ENCODE assay signal across 18 cellular contexts in the genomic region with DNA sequence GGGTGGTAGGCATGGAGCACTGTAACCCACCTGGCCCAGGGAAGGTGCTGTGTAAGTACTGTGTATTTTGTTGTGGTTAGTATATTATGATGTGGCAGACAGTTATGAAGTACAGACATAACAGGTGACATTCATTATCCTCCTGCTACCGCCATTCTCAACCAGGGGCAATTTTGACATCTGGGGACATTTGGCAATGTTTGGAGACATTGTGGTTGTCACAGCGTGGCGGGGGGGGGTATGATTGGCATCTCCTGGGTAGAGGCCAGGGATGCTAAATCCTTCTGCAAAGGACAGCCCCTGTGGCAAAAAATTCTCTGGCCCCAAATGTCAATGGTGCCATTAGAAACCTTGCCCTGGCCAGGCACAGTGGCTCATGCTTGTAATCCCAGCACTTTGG. TPM values are rescaled to one million over a fixed set of nuclear protein-coding genes. Genes with fewer than 3 reads are reported as not detected.
DNase-seq lines count a peak whose midpoint lies in the region; ATAC-seq and TF ChIP-seq lines count a peak whose summit lies in the region.
"Had no signal": no experiment of that assay in that cellular context is flagged by ENCODE, and none has a peak within 500 bp of the region (broad histone marks: within the 10 kb centered on the region; RNA-seq: fewer than 3 reads in every experiment).

No MANE protein-coding gene starts in this region.

- peaks cover 30% of the 10 kb centered on the region for H3K36me3 Mint-ChIP-seq in mesothelial cell of epicardium
- peaks cover 9% of the 10 kb centered on the region for H3K36me3 Mint-ChIP-seq in stimulated activated effector memory CD8-positive, alpha-beta T cell treated with anti-CD3 and anti-CD28 coated beads, Interleukin-12 subunit alpha, Interleukin-12 subunit beta, amount 100 ng/mL, for 72 hours
- H3K36me3 Mint-ChIP-seq in progenitor cell of endocrine pancreas (ENCODE audit: insufficient read depth): peaks cover 24% of the 10 kb centered on the region

- no peak overlapping the region for H2AFZ ChIP-seq in IMR-90 (replicated peaks; ENCODE audit: low read length, poor library complexity)
- H2AFZ ChIP-seq: GM23338 had no signal

- H3K9me3 ChIP-seq in HEK293 (ENCODE audit: control insufficient read depth, insufficient read depth, low read depth, low read length) (no peaks in the 10 kb centered on the region), IMR-90 (ENCODE audit: control insufficient read depth, insufficient read depth, low read length) (no peaks in the 10 kb centered on the region)
- H3K9me3 ChIP-seq: HAP-1, MG63 had no signal

- TF ChIP-seq RAD21 in IMR-90 (IDR thresholded peaks at IDR 0.05; ENCODE audit: low read length): no peak

- ATAC-seq in IMR-90 (ENCODE audit: low read depth) (no peak), HG02852 (IDR thresholded peaks at IDR 0.05; ENCODE audit: unreplicated experiment) (no peak)
- no peak for ATAC-seq in stimulated activated effector memory CD8-positive, alpha-beta T cell treated with anti-CD3 and anti-CD28 coated beads, Interleukin-12 subunit alpha, Interleukin-12 subunit beta, amount 100 ng/mL, for 72 hours
- ATAC-seq: CD8-positive, alpha-beta T cell; GM23338; Right ventricle myocardium inferior had no signal

- H3K4me1 Mint-ChIP-seq in mesothelial cell of epicardium (peaks cover 21% of the 10 kb centered on the region), progenitor cell of endocrine pancreas (ENCODE audit: low read depth) (no peaks in the 10 kb centered on the region)
- H3K4me1 Mint-ChIP-seq in stimulated activated effector memory CD8-positive, alpha-beta T cell treated with anti-CD3 and anti-CD28 coated beads, Interleukin-12 subunit alpha, Interleukin-12 subunit beta, amount 100 ng/mL, for 72 hours: peaks cover 9% of the 10 kb centered on the region
- H3K4me1 Mint-ChIP-seq: GM23338 had no signal

- no CpG with 5 or more reads among the region's 3 CpGs for WGBS in IMR-90 (ENCODE audit: extremely low coverage in 2 of 2, insufficient read length in 1 of 2), 2 experiments

- H3K4me1 ChIP-seq in HEK293 (ENCODE audit: control insufficient read depth, insufficient read depth, low read length) (no peaks in the 10 kb centered on the region), IMR-90 (ENCODE audit: control insufficient read depth, insufficient read depth, low read length) (peaks cover 27% of the 10 kb centered on the region)
- H3K4me1 ChIP-seq: HAP-1 had no signal

- intact Hi-C loops in IMR-90 (cut with micrococcal nuclease): loop anchor here (5.0 to 10.0 kb wide), 2 partner anchors 422 to 475 kb away; no protein-coding TSS in a partner anchor

- peaks cover 26 to 65% of the 10 kb centered on the region in 2 experiments; a peak in 3 of 4 replicates for H3K79me1 ChIP-seq in IMR-90 (ENCODE audit: low read depth in 1 of 2, low read length in 2 of 2)

- H2BK15ac ChIP-seq in IMR-90 (ENCODE audit: low read depth, low read length): 0 out of 3 replicates have a peak overlapping the region, but pooled peaks have one; percentile 11

- peak overlapping the region; percentile 47 for H3K27ac Mint-ChIP-seq in mesothelial cell of epicardium
- H3K27ac Mint-ChIP-seq in stimulated activated effector memory CD8-positive, alpha-beta T cell treated with anti-CD3 and anti-CD28 coated beads, Interleukin-12 subunit alpha, Interleukin-12 subunit beta, amount 100 ng/mL, for 72 hours: peak overlapping the region; percentile 56
- no peak overlapping the region for H3K27ac Mint-ChIP-seq in progenitor cell of endocrine pancreas
- H3K27ac Mint-ChIP-seq: CD8-positive, alpha-beta T cell; GM23338 had no signal

- in situ Hi-C loops in IMR-90 (cut with MboI; ENCODE audit: low sequenced_read_pairs): loop anchor here (10.0 kb wide), 1 partner anchor 475 kb away; no protein-coding TSS in a partner anchor

- no peaks in the 10 kb centered on the region for H4K20me1 ChIP-seq in IMR-90 (ENCODE audit: insufficient read depth, low read length)

- H2AK9ac ChIP-seq in IMR-90 (replicated peaks; ENCODE audit: low read depth, low read length, poor library complexity): peak overlapping the region; percentile 33

- peak overlapping the region; percentile 32; the same call in 1 of the 2 replicates for H2BK20ac ChIP-seq in IMR-90 (ENCODE audit: low read depth, low read length)

- peak overlapping the region; percentile 63 for H2AK5ac ChIP-seq in IMR-90 (ENCODE audit: low read depth, low read length)

- BruUV-seq in IMR-90 (replicated peaks; lab: Mats Ljungman, UMichigan): no TSS peak

- H3K56ac ChIP-seq in IMR-90 (ENCODE audit: extremely low read depth, insufficient read depth, low read length): no peak overlapping the region

- H3K27ac ChIP-seq in HEK293 (ENCODE audit: extremely low read depth, low read depth, low read length): no peak overlapping the region
- no peak overlapping the region for H3K27ac ChIP-seq in IMR-90 (ENCODE audit: insufficient read depth, low read length)

- H2BK5ac ChIP-seq in IMR-90 (ENCODE audit: low read depth, low read length, poor library complexity, severe bottlenecking): no peak overlapping the region

- peaks cover 33% of the 10 kb centered on the region for H3K9me1 ChIP-seq in IMR-90 (ENCODE audit: insufficient read depth, low read length)

- peak overlapping the region; percentile 73; the same call in 1 of the 2 replicates for H3K4ac ChIP-seq in IMR-90 (ENCODE audit: low read depth, low read length)

- H3K4me3 ChIP-seq in HEK293 (ENCODE audit: low read depth, low read length): no peak overlapping the region
- no peak overlapping the region for H3K4me3 ChIP-seq in IMR-90 (ENCODE audit: insufficient read depth, low read depth, low read length)
- H3K4me3 ChIP-seq: GM23338, HAP-1, MG63 had no signal

- CTCF ChIA-PET in HEK293 (lab: Yijun Ruan, JAX) (interaction anchor here (0.9 to 1.1 kb wide), 2 partner anchors 9 to 17 kb away, joined by 3 read pairs; no protein-coding TSS in a partner anchor), IMR-90 (lab: Yijun Ruan, JAX) (no interaction called here)

- H3K14ac ChIP-seq in IMR-90 (replicated peaks; ENCODE audit: low read depth, low read length): no peak overlapping the region

- no peaks in the 10 kb centered on the region for H3K27me3 ChIP-seq in IMR-90 (ENCODE audit: control insufficient read depth, insufficient read depth, low read length)
- H3K27me3 ChIP-seq: MG63 had no signal

- no peak for DNase-seq in IMR-90
- no peak for DNase-seq in mesothelial cell of epicardium (ENCODE audit: low spot score in 2 of 2, unreplicated experiment in 2 of 2)
- no peak for DNase-seq in stimulated activated effector memory CD8-positive, alpha-beta T cell treated with anti-CD3 and anti-CD28 coated beads, Interleukin-12 subunit alpha, Interleukin-12 subunit beta, amount 100 ng/mL, for 72 hours (ENCODE audit: low spot score in 2 of 2)
- no peak for DNase-seq in NK-92 treated with Interleukin-12 subunit alpha and Interleukin-12 subunit beta, amount 100 ng/mL, for 24 hours (lab: John Stamatoyannopoulos, UW)
- DNase-seq in progenitor cell of endocrine pancreas (ENCODE audit: low spot score, unreplicated experiment): no peak
- DNase-seq: CD8-positive, alpha-beta T cell; DND-41; Kasumi-1; MG63; NCI-H1417; NCI-H1694 treated with DMSO at 0.1 percent for 48 hours; NCI-H446 treated with DMSO at 0.1 percent for 48 hours; NCI-H526 treated with DMSO at 0.1 percent for 48 hours had no signal

- peak overlapping the region; percentile 58 for H4K91ac ChIP-seq in IMR-90 (ENCODE audit: insufficient read depth, low read depth, low read length)

- dilution Hi-C loops in IMR-90 (cut with HindIII; ENCODE audit: low sequenced_read_pairs, unreplicated experiment): no loop called here

- no peak for TF ChIP-seq CTCF in HEK293 (tag by site-specific recombination; IDR thresholded peaks at IDR 0.05)
- no peak for TF ChIP-seq CTCF in IMR-90 (conservative IDR thresholded peaks at IDR 0.05; ENCODE audit: low read depth, low read length)
- no peak for TF ChIP-seq CTCF in mesothelial cell of epicardium (IDR thresholded peaks at IDR 0.05; ENCODE audit: unreplicated experiment)
- TF ChIP-seq CTCF in progenitor cell of endocrine pancreas (IDR thresholded peaks at IDR 0.05; ENCODE audit: unreplicated experiment): no peak

- H3K9me3 Mint-ChIP-seq in mesothelial cell of epicardium (no peaks in the 10 kb centered on the region), progenitor cell of endocrine pancreas (ENCODE audit: low read depth) (no peaks in the 10 kb centered on the region)
- no peaks in the 10 kb centered on the region for H3K9me3 Mint-ChIP-seq in stimulated activated effector memory CD8-positive, alpha-beta T cell treated with anti-CD3 and anti-CD28 coated beads, Interleukin-12 subunit alpha, Interleukin-12 subunit beta, amount 100 ng/mL, for 72 hours
- H3K9me3 Mint-ChIP-seq: CD8-positive, alpha-beta T cell; GM23338 had no signal

- POLR2A ChIA-PET in HEK293 (lab: Yijun Ruan, JAX) (no interaction called here), IMR-90 (lab: Charles Lee; ENCODE audit: unreplicated experiment) (no interaction called here)

- peak overlapping the region; percentile 63 for H2BK120ac ChIP-seq in IMR-90 (ENCODE audit: low read depth, low read length)

- no peak overlapping the region for H3K4me2 ChIP-seq in IMR-90 (ENCODE audit: low read depth, low read length)
- H3K4me2 ChIP-seq: GM23338 had no signal

- TF ChIP-seq POLR2A in IMR-90 (IDR thresholded peaks at IDR 0.05; ENCODE audit: low read depth, low read length): no peak

- H3K18ac ChIP-seq in IMR-90 (ENCODE audit: low read depth, low read length): no peak overlapping the region

- no peak overlapping the region for H4K5ac ChIP-seq in IMR-90 (ENCODE audit: low read depth, low read length)

- peak overlapping the region in 1 of 2 experiments; percentile 46; a peak in 1 of 4 replicates for H4K8ac ChIP-seq in IMR-90 (ENCODE audit: low read depth in 2 of 2, low read length in 2 of 2)

- H3K27me3 Mint-ChIP-seq in mesothelial cell of epicardium (ENCODE audit: low read depth) (no peaks in the 10 kb centered on the region), progenitor cell of endocrine pancreas (no peaks in the 10 kb centered on the region)

- H3K4me3 Mint-ChIP-seq in mesothelial cell of epicardium (no peak overlapping the region), progenitor cell of endocrine pancreas (ENCODE audit: low read depth) (no peak overlapping the region)
- no peak overlapping the region for H3K4me3 Mint-ChIP-seq in stimulated activated effector memory CD8-positive, alpha-beta T cell treated with anti-CD3 and anti-CD28 coated beads, Interleukin-12 subunit alpha, Interleukin-12 subunit beta, amount 100 ng/mL, for 72 hours
- H3K4me3 Mint-ChIP-seq: CD8-positive, alpha-beta T cell; GM23338 had no signal

- peaks cover 0 to 24% of the 10 kb centered on the region in 2 experiments; a peak in 2 of 3 replicates for H3K36me3 ChIP-seq in HEK293 (ENCODE audit: control insufficient read depth in 2 of 2, insufficient read depth in 1 of 2, low read length in 2 of 2)
- peaks cover 30% of the 10 kb centered on the region for H3K36me3 ChIP-seq in IMR-90 (ENCODE audit: control insufficient read depth, insufficient read depth, low read length)
- H3K36me3 ChIP-seq: HAP-1 had no signal

- no peak overlapping the region for H3K9ac ChIP-seq in IMR-90 (ENCODE audit: low read depth, low read length)

- no peak overlapping the region for H3K23ac ChIP-seq in IMR-90 (ENCODE audit: low read depth, low read length)

RNA-seq across cellular contexts. Expression of a gene that starts 9.8 kb away (rescaled TPM):
- total RNA-seq in IMR-90 (2012; rRNA removed) (109 and 118 TPM in 2 replicates), mesothelial cell of epicardium (43.0 to 43.9 TPM (median 43.9 TPM) in 3 replicates), progenitor cell of endocrine pancreas (36.1 and 38.4 TPM in 2 replicates)
- polyA plus RNA-seq in IMR-90 (2012; rRNA removed): 134 and 140 TPM in 2 replicates
- polyA plus RNA-seq in IMR-90 (2012; cell fraction: cytosol; rRNA removed): 54.4 and 111 TPM in 2 replicates
- 60.2 and 86.2 TPM in 2 replicates for polyA plus RNA-seq in IMR-90 (2012; cell fraction: nucleus; rRNA removed; ENCODE audit: low replicate concordance)

RNA-seq across cellular contexts. Expression of a gene that starts 34.1 kb away (rescaled TPM):
- 277 and 299 TPM in 2 replicates for total RNA-seq in IMR-90 (2012; rRNA removed)
- polyA plus RNA-seq in IMR-90 (2012; rRNA removed): 258 TPM in 2 replicates
- polyA plus RNA-seq in IMR-90 (2012; cell fraction: cytosol; rRNA removed): 96.0 and 111 TPM in 2 replicates
- polyA plus RNA-seq in IMR-90 (2012; cell fraction: nucleus; rRNA removed; ENCODE audit: low replicate concordance): 16.9 and 96.8 TPM in 2 replicates
- total RNA-seq in mesothelial cell of epicardium: 116 to 125 TPM (median 120 TPM) in 3 replicates
- total RNA-seq in progenitor cell of endocrine pancreas: 137 and 142 TPM in 2 replicates
